Comparison of ENCODE assay signal across 8 cellular contexts in genomic region chr1:202184750-202185460, GRCh38. TPM values are rescaled to one million over a fixed set of nuclear protein-coding genes. Genes with fewer than 3 reads are reported as not detected.
DNase-seq lines count a peak whose midpoint lies in the region; ATAC-seq, FAIRE-seq and TF ChIP-seq lines count a peak whose summit lies in the region.

No MANE protein-coding gene starts in this region.

- peak; percentile 78 to 84 for TF ChIP-seq RAD21 in A549 (conservative IDR thresholded peaks at IDR 0.05 in 1 of 2, IDR thresholded peaks at IDR 0.05 in 1 of 2)

- ATAC-seq in A549 (peak; percentile 74 to 91), left ventricle myocardium superior (peak; percentile 76), GM18858 (IDR thresholded peaks at IDR 0.05; ENCODE audit: unreplicated experiment) (no peak)

- peak overlapping the region in 1 of 2 experiments; percentile 42; a peak in 1 of 6 replicates for H3K27ac ChIP-seq in A549

- peaks cover 11% of the 10 kb centered on the region for H3K4me1 ChIP-seq in A549

- intact Hi-C loops in left ventricle myocardium superior (cut with micrococcal nuclease) = loop anchor here (5.0 to 10.0 kb wide), 2 partner anchors 130 to 532 kb away; no protein-coding TSS in a partner anchor

- WGBS in A549 (ENCODE audit: missing lambda C conversion rate) = 24% methylated on average over 15 of the region's 19 CpGs

- H3K4me2 ChIP-seq in A549 = peak overlapping the region; percentile 59

- TF ChIP-seq POLR2A in A549 (IDR thresholded peaks at IDR 0.05; ENCODE audit: low read length) = no peak

- POLR2A ChIA-PET in A549 (lab: Yijun Ruan, JAX) = no interaction called here

- DNase-seq in A549 (ENCODE audit: low read depth in 1 of 2, low spot score in 1 of 2) (peak; percentile 91 to 92), GM18507 (ENCODE audit: extremely low spot score, insufficient read length, low read depth) (peak; percentile 53), NCI-H1436 (lab: John Stamatoyannopoulos, UW) (peak; percentile 97), T-helper 1 cell (peak; percentile 42 to 62 (median 57)), amniotic stem cell (lab: John Stamatoyannopoulos, UW) (peak; percentile 74), left ventricle myocardium superior (peak; percentile 90), renal cortical epithelial cell (ENCODE audit: low read depth) (peak; percentile 57)

- peak; percentile 91 for TF ChIP-seq CTCF in A549 (IDR thresholded peaks at IDR 0.05)

- TF ChIP-seq EP300 in A549 (IDR thresholded peaks at IDR 0.05) = no peak

- CTCF ChIA-PET in A549 (lab: Yijun Ruan, JAX) = interaction anchor here (0.6 to 12.3 kb wide), 33 partner anchors 9 to 551 kb away, joined by 3 to 350 read pairs (median 5); partner anchors contain the start of genes LGR6, PTPN7 and UBE2T

- H3K4me3 ChIP-seq in A549 = no peak overlapping the region

- no peaks in the 10 kb centered on the region for H3K9me3 ChIP-seq in A549

- FAIRE-seq in A549 (lab: Jason Lieb, UNC) = no peak
- peak; percentile 61 for FAIRE-seq in GM18507 (lab: Jason Lieb, UNC)

TF ChIP-seq in A549, 52 proteins besides CTCF, POLR2A, EP300 and RAD21:
- TF ChIP-seq HDAC2 (IDR thresholded peaks at IDR 0.05) = no peak
- TF ChIP-seq EHF (CRISPR knock-in tag; IDR thresholded peaks at IDR 0.05) = no peak
- no peak for TF ChIP-seq ATOH8 (CRISPR knock-in tag; IDR thresholded peaks at IDR 0.05; ENCODE audit: low read depth)
- no peak for TF ChIP-seq KDM1A (IDR thresholded peaks at IDR 0.05; ENCODE audit: low read depth)
- TF ChIP-seq, protein P1, sequence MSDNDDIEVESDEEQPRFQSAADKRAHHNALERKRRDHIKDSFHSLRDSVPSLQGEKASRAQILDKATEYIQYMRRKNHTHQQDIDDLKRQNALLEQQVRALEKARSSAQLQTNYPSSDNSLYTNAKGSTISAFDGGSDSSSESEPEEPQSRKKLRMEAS (IDR thresholded peaks at IDR 0.05) = peak; percentile 62
- peak; percentile 78 for TF ChIP-seq SMC3 (IDR thresholded peaks at IDR 0.05)
- no peak for TF ChIP-seq GATA3 (IDR thresholded peaks at IDR 0.05; ENCODE audit: borderline replicate concordance)
- no peak for TF ChIP-seq KDM5A (IDR thresholded peaks at IDR 0.05)
- TF ChIP-seq, protein P2, sequence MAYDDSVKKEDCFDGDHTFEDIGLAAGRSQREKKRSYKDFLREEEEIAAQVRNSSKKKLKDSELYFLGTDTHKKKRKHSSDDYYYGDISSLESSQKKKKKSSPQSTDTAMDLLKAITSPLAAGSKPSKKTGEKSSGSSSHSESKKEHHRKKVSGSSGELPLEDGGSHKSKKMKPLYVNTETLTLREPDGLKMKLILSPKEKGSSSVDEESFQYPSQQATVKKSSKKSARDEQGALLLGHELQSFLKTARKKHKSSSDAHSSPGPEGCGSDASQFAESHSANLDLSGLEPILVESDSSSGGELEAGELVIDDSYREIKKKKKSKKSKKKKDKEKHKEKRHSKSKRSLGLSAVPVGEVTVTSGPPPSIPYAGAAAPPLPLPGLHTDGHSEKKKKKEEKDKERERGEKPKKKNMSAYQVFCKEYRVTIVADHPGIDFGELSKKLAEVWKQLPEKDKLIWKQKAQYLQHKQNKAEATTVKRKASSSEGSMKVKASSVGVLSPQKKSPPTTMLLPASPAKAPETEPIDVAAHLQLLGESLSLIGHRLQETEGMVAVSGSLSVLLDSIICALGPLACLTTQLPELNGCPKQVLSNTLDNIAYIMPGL (CRISPR knock-in tag; IDR thresholded peaks at IDR 0.05; ENCODE audit: borderline replicate concordance) = no peak
- no peak for TF ChIP-seq REST (IDR thresholded peaks at IDR 0.05)
- peak; percentile 6 for TF ChIP-seq CHD2 (IDR thresholded peaks at IDR 0.05; ENCODE audit: low read length, partially characterized antibody)
TF ChIP-seq in A549: peak in this region for 3.

RNA-seq across cellular contexts. Expression of gene LGR6, which starts 8.7 kb away (rescaled TPM):
- polyA plus RNA-seq in A549 (2011; rRNA removed) (0.84 and 1.3 TPM in 2 replicates), A549 (2017; fragmentation: RNase III; extraction: RNeasy Plus Mini Kit Qiagen cat#74134 plus additional on column Dnase treatment) (0.60 to 1.3 TPM (median 1.1 TPM) in 3 replicates)
- polyA plus RNA-seq in A549 (2012; cell fraction: cytosol; rRNA removed) = 0.15 and 0.19 TPM in 2 replicates
- 0.61 and 0.73 TPM in 2 replicates for polyA plus RNA-seq in A549 (2012; cell fraction: nucleus; rRNA removed)
- 3.1 and 4.3 TPM in 2 replicates for polyA minus RNA-seq in A549 (2011; rRNA and poly(A)+ RNA removed)
- total RNA-seq in left ventricle myocardium superior (2.9 TPM), renal cortical epithelial cell (0.05 TPM in 1 of 2 replicates, not detected in the other)

RNA-seq across cellular contexts. Expression of gene PTPN7, which starts 24.5 kb away (rescaled TPM):
- polyA plus RNA-seq in A549 (2011; rRNA removed) = 0.08 TPM in 1 of 2 replicates, not detected in the other
- 0.03 and 0.07 TPM in 2 replicates for polyA plus RNA-seq in A549 (2012; cell fraction: cytosol; rRNA removed)
- polyA plus RNA-seq in A549 (2012; cell fraction: nucleus; rRNA removed) = 0.06 TPM in 1 of 2 replicates, not detected in the other
- not detected in 3 replicates for polyA plus RNA-seq in A549 (2017; fragmentation: RNase III; extraction: RNeasy Plus Mini Kit Qiagen cat#74134 plus additional on column Dnase treatment)
- not detected in 2 replicates for polyA minus RNA-seq in A549 (2011; rRNA and poly(A)+ RNA removed)
- 0.92 TPM for total RNA-seq in left ventricle myocardium superior
- total RNA-seq in renal cortical epithelial cell = not detected in 2 replicates

RNA-seq across cellular contexts. Expression of gene ARL8A, which starts 40.4 kb away (rescaled TPM):
- polyA plus RNA-seq in A549 (2011; rRNA removed) (49.8 and 57.8 TPM in 2 replicates), A549 (2017; fragmentation: RNase III; extraction: RNeasy Plus Mini Kit Qiagen cat#74134 plus additional on column Dnase treatment) (18.0 to 25.6 TPM (median 23.4 TPM) in 3 replicates)
- 31.8 and 37.2 TPM in 2 replicates for polyA plus RNA-seq in A549 (2012; cell fraction: cytosol; rRNA removed)
- 30.9 and 32.5 TPM in 2 replicates for polyA plus RNA-seq in A549 (2012; cell fraction: nucleus; rRNA removed)
- polyA minus RNA-seq in A549 (2011; rRNA and poly(A)+ RNA removed) = 26.5 and 50.1 TPM in 2 replicates
- total RNA-seq in left ventricle myocardium superior (65.1 TPM), renal cortical epithelial cell (37.2 and 47.9 TPM in 2 replicates)
